ENCODE assay signal across 8 cellular contexts in genomic region chr20:50580016-50580747, GRCh38.
DNase-seq lines count a peak whose midpoint lies in the region; ATAC-seq and TF ChIP-seq lines count a peak whose summit lies in the region.

No MANE protein-coding gene starts in this region.

- H3K27ac ChIP-seq in A673 (ENCODE audit: low read depth, low read length, poor library complexity, severe bottlenecking): no peak overlapping the region
- peak overlapping the region; percentile 67 for H3K27ac ChIP-seq in Panc1 (ENCODE audit: low read length)

- H3K27me3 ChIP-seq in A673 (replicated peaks; ENCODE audit: insufficient read depth, low read depth, low read length, poor library complexity) (no peaks in the 10 kb centered on the region), Panc1 (ENCODE audit: control insufficient read depth, insufficient read depth, low read length) (no peaks in the 10 kb centered on the region)

- TF ChIP-seq CTCF in A673 (conservative IDR thresholded peaks at IDR 0.05; ENCODE audit: low read depth, low read length) (peak; percentile 86), GM12874 (IDR thresholded peaks at IDR 0.05; ENCODE audit: insufficient read depth, low read depth, low read length) (peak; percentile 78), Panc1 (IDR thresholded peaks at IDR 0.05) (peak; percentile 92)

- peaks cover 3% of the 10 kb centered on the region for H3K4me1 Mint-ChIP-seq in activated naive CD4-positive, alpha-beta T cell treated with anti-CD3 and anti-CD28 coated beads, Interleukin-2, amount 10 ng/mL, durations not matched to agents 7 days and 5 days

- in situ Hi-C loops in Panc1 (cut with HindIII; ENCODE audit: low pct_unique_long_range_greater_than_20kb, low sequenced_read_pairs): no loop called here

- intact Hi-C loops in A673 (cut with micrococcal nuclease; ENCODE audit: unreplicated experiment) (loop anchor here (2.0 to 5.0 kb wide), 2 partner anchors 157 to 393 kb away; no protein-coding TSS in a partner anchor), Panc1 (cut with micrococcal nuclease; ENCODE audit: unreplicated experiment) (loop anchor here (5.0 kb wide), 1 partner anchor 393 kb away; no protein-coding TSS in a partner anchor), head of caudate nucleus (cut with DNase I) (no loop called here), posterior vena cava (cut with DNase I) (no loop called here)

- no peak overlapping the region for H3K4me3 Mint-ChIP-seq in activated naive CD4-positive, alpha-beta T cell treated with anti-CD3 and anti-CD28 coated beads, Interleukin-2, amount 10 ng/mL, durations not matched to agents 7 days and 5 days

- BruUV-seq in A673 (replicated peaks; lab: Mats Ljungman, UMichigan) (no TSS peak), Panc1 (replicated peaks; lab: Mats Ljungman, UMichigan) (TSS peak; percentile 16)

- H3K27ac Mint-ChIP-seq in activated naive CD4-positive, alpha-beta T cell treated with anti-CD3 and anti-CD28 coated beads, Interleukin-2, amount 10 ng/mL, durations not matched to agents 7 days and 5 days: peak overlapping the region; percentile 29

- ATAC-seq in Panc1: peak; percentile 71
- ATAC-seq in GM21737 (IDR thresholded peaks at IDR 0.05; ENCODE audit: unreplicated experiment): no peak

- DNase-seq in A673 (ENCODE audit: low spot score): peak; percentile 59
- DNase-seq in Panc1 (ENCODE audit: low read depth, low spot score): no peak
- DNase-seq in activated naive CD4-positive, alpha-beta T cell treated with anti-CD3 and anti-CD28 coated beads, Interleukin-2, amount 10 ng/mL, durations not matched to agents 7 days and 5 days: peak; percentile 64
- peak in 40 of 42 donors; percentile 36 to 89 (median 67) for DNase-seq in head of caudate nucleus
- peak; percentile 88 for DNase-seq in posterior vena cava (ENCODE audit: low spot score)
- DNase-seq in NCI-H2171 treated with DMSO at 0.1 percent for 48 hours (lab: John Stamatoyannopoulos, UW): no peak

- no peaks in the 10 kb centered on the region for H3K27me3 Mint-ChIP-seq in activated naive CD4-positive, alpha-beta T cell treated with anti-CD3 and anti-CD28 coated beads, Interleukin-2, amount 10 ng/mL, durations not matched to agents 7 days and 5 days

- no peaks in the 10 kb centered on the region for H3K9me3 Mint-ChIP-seq in activated naive CD4-positive, alpha-beta T cell treated with anti-CD3 and anti-CD28 coated beads, Interleukin-2, amount 10 ng/mL, durations not matched to agents 7 days and 5 days

- H3K36me3 Mint-ChIP-seq in activated naive CD4-positive, alpha-beta T cell treated with anti-CD3 and anti-CD28 coated beads, Interleukin-2, amount 10 ng/mL, durations not matched to agents 7 days and 5 days: peaks cover 64% of the 10 kb centered on the region

- H3K36me3 ChIP-seq in A673 (ENCODE audit: insufficient read depth, low read length, poor library complexity, severe bottlenecking) (peaks cover 58% of the 10 kb centered on the region), Panc1 (ENCODE audit: control insufficient read depth, insufficient read depth, low read length) (peaks cover 24% of the 10 kb centered on the region)

- CTCF ChIA-PET in A673 (lab: Charles Lee) (interaction anchor here (0.6 to 1.2 kb wide), 4 partner anchors 102 to 693 kb away, joined by 3 to 6 read pairs (median 4); no protein-coding TSS in a partner anchor), Panc1 (lab: Charles Lee) (interaction anchor here (0.6 to 0.8 kb wide), 3 partner anchors 115 to 457 kb away, joined by 3 read pairs; no protein-coding TSS in a partner anchor)
- CTCF ChIA-PET in activated naive CD4-positive, alpha-beta T cell treated with anti-CD3 and anti-CD28 coated beads, Interleukin-2, amount 10 ng/mL, durations not matched to agents 7 days and 5 days (lab: Charles Lee): interaction anchor here (0.8 to 15.3 kb wide), 8 partner anchors 8 to 389 kb away, joined by 3 to 236 read pairs (median 5); partner anchors contain the start of gene CEBPB

- no peaks in the 10 kb centered on the region for H3K9me3 ChIP-seq in A673 (ENCODE audit: low read depth, low read length, poor library complexity, severe bottlenecking)
- no peaks in the 10 kb centered on the region for H3K9me3 ChIP-seq in Panc1 (ENCODE audit: control insufficient read depth, insufficient read depth, low read depth, low read length)

- H3K4me3 ChIP-seq in A673 (ENCODE audit: low read depth, low read length, poor library complexity, severe bottlenecking) (no peak overlapping the region), Panc1 (ENCODE audit: low read depth in 2 of 2, low read length in 2 of 2) (no peak overlapping the region)

- H3K4me1 ChIP-seq in A673 (ENCODE audit: insufficient read depth, low read length, poor library complexity, severe bottlenecking) (peaks cover 9% of the 10 kb centered on the region), Panc1 (ENCODE audit: control insufficient read depth, insufficient read depth, low read length) (peaks cover 59% of the 10 kb centered on the region)

- POLR2A ChIA-PET in A673 (lab: Charles Lee; ENCODE audit: low non-redundant PET) (no interaction called here), Panc1 (lab: Charles Lee) (no interaction called here)

Comparison
In these comparisons a context has a peak if more than half of its experiments do, and no peak if none do; other contexts are left out.
1. DNase-seq: peak in A673 (single experiment), activated naive CD4-positive, alpha-beta T cell treated with anti-CD3 and anti-CD28 coated beads, Interleukin-2, amount 10 ng/mL, durations not matched to agents 7 days and 5 days (single experiment), head of caudate nucleus (40 of 42) and posterior vena cava (single experiment); none in Panc1 (single experiment) and NCI-H2171 treated with DMSO at 0.1 percent for 48 hours (single experiment).
2. intact Hi-C loops: an anchor here in A673 (2.0 to 5.0 kb wide) and Panc1 (5.0 kb wide); none called in head of caudate nucleus and posterior vena cava.
3. Peak in every context shown above with its lines, with median percentiles within 50 percentile points of each other: CTCF ChIP-seq.